Comparison of ENCODE assay signal across 9 cellular contexts in the genomic region with DNA sequence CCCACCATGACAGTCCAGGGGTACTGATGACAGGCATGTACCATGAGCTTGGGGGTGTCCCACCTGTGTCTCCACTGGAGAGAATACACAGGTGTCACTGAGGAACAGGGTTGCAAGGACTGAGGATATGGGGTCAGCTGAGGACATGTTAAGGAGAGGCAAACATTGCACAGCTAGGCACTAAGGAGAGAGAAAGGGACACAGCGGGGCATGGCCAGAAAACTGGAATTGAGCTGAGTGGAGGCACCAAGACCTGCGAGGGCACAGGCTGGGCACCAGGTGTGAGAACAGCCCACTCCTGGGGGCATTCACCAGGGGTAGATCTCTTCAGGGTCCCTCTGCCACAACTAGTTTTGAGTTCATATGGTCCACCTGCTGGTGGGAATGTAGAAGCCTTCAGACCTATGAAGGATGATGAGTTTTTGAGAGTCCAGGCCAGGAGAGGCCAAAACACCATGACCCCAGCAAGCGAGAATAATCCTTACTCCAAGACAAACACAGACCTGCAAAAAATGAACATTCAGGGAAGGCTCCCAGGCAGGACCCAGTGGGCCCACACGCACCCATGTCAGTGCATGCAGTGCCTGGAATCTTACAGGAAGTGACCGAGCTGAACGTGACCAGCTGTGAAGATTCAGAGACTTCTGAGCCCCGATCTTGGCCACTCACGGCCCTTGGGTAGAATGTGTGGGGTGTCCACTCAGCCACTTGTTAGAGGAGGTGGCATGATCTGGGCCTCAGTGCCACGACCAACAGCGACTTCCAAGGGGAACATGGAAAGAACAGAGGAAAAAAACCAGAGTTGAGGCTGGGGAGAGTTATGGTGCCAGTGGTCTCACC. TPM values are rescaled to one million over a fixed set of nuclear protein-coding genes. Genes with fewer than 3 reads are reported as not detected.
DNase-seq lines count a peak whose midpoint lies in the region; TF ChIP-seq lines count a peak whose summit lies in the region.
"Had no signal": no experiment of that assay in that cellular context is flagged by ENCODE, and none has a peak within 500 bp of the region (broad histone marks: within the 10 kb centered on the region; RNA-seq: fewer than 3 reads in every experiment).

No MANE protein-coding gene starts in this region.

- in situ Hi-C loops in KBM-7 (cut with MboI; ENCODE audit: low pct_unique_long_range_greater_than_20kb, low sequenced_read_pairs): no loop called here

- peak overlapping the region; percentile 73 for H3K4me3 ChIP-seq in Caco-2 (ENCODE audit: low read depth, low read length)

- H3K4me3 Mint-ChIP-seq in Caco-2 (ENCODE audit: unreplicated experiment): peak overlapping the region; percentile 95
- peak overlapping the region; percentile 87 for H3K4me3 Mint-ChIP-seq in nephron progenitor cell

- CTCF ChIA-PET in Caco-2 (lab: Charles Lee): interaction anchor here (0.6 kb wide), 1 partner anchor 44 kb away, joined by 4 read pairs; a partner anchor contains a TSS

- no peaks in the 10 kb centered on the region for H3K27me3 Mint-ChIP-seq in Caco-2 (ENCODE audit: insufficient read depth, unreplicated experiment)
- no peaks in the 10 kb centered on the region for H3K27me3 Mint-ChIP-seq in nephron progenitor cell (ENCODE audit: low read depth, poor library complexity)

- BruUV-seq in Caco-2 (replicated peaks; lab: Mats Ljungman, UMichigan): no TSS peak

- no peaks in the 10 kb centered on the region for H3K9me3 ChIP-seq in Caco-2

- H3K27me3 ChIP-seq in Caco-2 (replicated peaks; ENCODE audit: control insufficient read depth, insufficient read depth, low read length): no peaks in the 10 kb centered on the region

- TF ChIP-seq CTCF in Caco-2 (IDR thresholded peaks at IDR 0.05; ENCODE audit: insufficient read depth in 1 of 2, low read depth in 1 of 2, low read length in 1 of 2, severe bottlenecking in 1 of 2, unreplicated experiment in 1 of 2) (peak; percentile 34 to 54), nephron progenitor cell (IDR thresholded peaks at IDR 0.05) (no peak)

- peaks cover 16% of the 10 kb centered on the region for H3K4me1 ChIP-seq in Caco-2

- intact Hi-C loops in Caco-2 (cut with micrococcal nuclease; ENCODE audit: unreplicated experiment): no loop called here

- H3K4me1 Mint-ChIP-seq in Caco-2 (ENCODE audit: low read depth, unreplicated experiment) (peaks cover 22% of the 10 kb centered on the region), nephron progenitor cell (peaks cover 35% of the 10 kb centered on the region)

- H3K36me3 ChIP-seq in Caco-2 (ENCODE audit: control insufficient read depth, insufficient read depth, low read length): no peaks in the 10 kb centered on the region; the same call in 1 of the 2 replicates

- DNase-seq in Caco-2 (peak in 1 of 2 experiments; percentile 36), Kasumi-1 (lab: John Stamatoyannopoulos, UW) (peak; percentile 1 to 28), cerebellar cortex (ENCODE audit: low spot score) (peak; percentile 50), nephron progenitor cell (no peak), OCI-M2 (lab: John Stamatoyannopoulos, UW; ENCODE audit: unreplicated experiment) (no peak), KBM-7 (no peak)
- no peak for DNase-seq in effector CD4-positive, alpha-beta T cell
- no peak for DNase-seq in activated CD8-positive, alpha-beta memory T cell treated with anti-CD3 and anti-CD28 coated beads, Interleukin-2, amount 50 U/mL, for 48 hours

- no peaks in the 10 kb centered on the region for H3K9me3 Mint-ChIP-seq in Caco-2 (ENCODE audit: unreplicated experiment)
- H3K9me3 Mint-ChIP-seq in nephron progenitor cell: peaks cover 28% of the 10 kb centered on the region

- POLR2A ChIA-PET in Caco-2 (lab: Charles Lee): no interaction called here

- H3K36me3 Mint-ChIP-seq in Caco-2 (ENCODE audit: insufficient read depth, unreplicated experiment): peaks cover 17% of the 10 kb centered on the region
- H3K36me3 Mint-ChIP-seq in nephron progenitor cell (ENCODE audit: low read depth): peaks cover 40% of the 10 kb centered on the region

- H3K27ac Mint-ChIP-seq in Caco-2 (ENCODE audit: unreplicated experiment) (peak overlapping the region; percentile 87), nephron progenitor cell (peak overlapping the region; percentile 99)

RNA-seq across cellular contexts. Expression of a gene that starts 1.4 kb away (rescaled TPM):
- 4.9 and 5.7 TPM in 2 replicates for total RNA-seq in Caco-2 (2022)

RNA-seq across cellular contexts. Expression of a gene that starts 11.6 kb away (rescaled TPM):
- 0.73 and 1.3 TPM in 2 replicates for total RNA-seq in Caco-2 (2022)
- total RNA-seq: M059J had no signal

RNA-seq across cellular contexts. Expression of a gene that starts 20.0 kb away (rescaled TPM):
- 1,436 and 1,611 TPM in 2 replicates for total RNA-seq in Caco-2 (2022)

RNA-seq across cellular contexts. Expression of a gene that starts 26.2 kb away (rescaled TPM):
- 2.2 and 2.3 TPM in 2 replicates for total RNA-seq in Caco-2 (2022)

RNA-seq across cellular contexts. Expression of a gene that starts 32.9 kb away (rescaled TPM):
- not detected in 2 replicates for total RNA-seq in Caco-2 (2022)

Comparison
In these comparisons a context has a peak if more than half of its experiments do, and no peak if none do; other contexts are left out.
1. DNase-seq: peak in Kasumi-1 (2 of 2) and cerebellar cortex (single experiment); none in nephron progenitor cell (single experiment), effector CD4-positive, alpha-beta T cell (single experiment), OCI-M2 (single experiment), KBM-7 (single experiment) and activated CD8-positive, alpha-beta memory T cell treated with anti-CD3 and anti-CD28 coated beads, Interleukin-2, amount 50 U/mL, for 48 hours (single experiment).